ENCODE assay signal across 14 cellular contexts in genomic region chr6:44407951-44408670, GRCh38.
"Had no signal": no experiment of that assay in that cellular context is flagged by ENCODE, and none has a peak within 500 bp of the region (broad histone marks: within the 10 kb centered on the region; RNA-seq: fewer than 3 reads in every experiment).

No MANE protein-coding gene starts in this region.

- ATAC-seq: gastrocnemius medialis, heart left ventricle, SK-N-SH treated with all-trans-retinoic acid at 6 μM for 48 hours had no signal

- H3K27me3 Mint-ChIP-seq: dendritic cell treated with granulocyte-macrophage colony-stimulating factor and Interleukin-4, amounts not matched to agents 40 ng/mL and 50 ng/mL, for 4 days had no signal

- H3K4me3 Mint-ChIP-seq: dendritic cell treated with granulocyte-macrophage colony-stimulating factor and Interleukin-4, amounts not matched to agents 40 ng/mL and 50 ng/mL, for 4 days; immature natural killer cell; neural progenitor cell had no signal

- H3K27ac Mint-ChIP-seq: dendritic cell treated with granulocyte-macrophage colony-stimulating factor and Interleukin-4, amounts not matched to agents 40 ng/mL and 50 ng/mL, for 4 days; neural progenitor cell had no signal

- H3K4me1 Mint-ChIP-seq: neural progenitor cell had no signal

- DNase-seq: activated CD8-positive, alpha-beta memory T cell treated with anti-CD3 and anti-CD28 coated beads for 24 hours; activated effector memory CD4-positive, alpha-beta T cell treated with anti-CD3 and anti-CD28 coated beads, Interleukin-2, amount 50 U/mL, for 16 hours; cerebellar nuclear complex; effector memory CD4-positive, alpha-beta T cell; gastrocnemius medialis; heart left ventricle; immature natural killer cell; ovary; stimulated activated CD4-positive, alpha-beta T cell treated with anti-CD3 and anti-CD28 coated beads, Interleukin-1b, Interleukin-23, amount 100 ng/mL, for 48 hours; T-helper 1 cell; tibial artery had no signal

- H3K9me3 Mint-ChIP-seq: dendritic cell treated with granulocyte-macrophage colony-stimulating factor and Interleukin-4, amounts not matched to agents 40 ng/mL and 50 ng/mL, for 4 days; immature natural killer cell; neural progenitor cell had no signal
